Comparison of ENCODE assay signal across 29 cellular contexts in the genomic region with DNA sequence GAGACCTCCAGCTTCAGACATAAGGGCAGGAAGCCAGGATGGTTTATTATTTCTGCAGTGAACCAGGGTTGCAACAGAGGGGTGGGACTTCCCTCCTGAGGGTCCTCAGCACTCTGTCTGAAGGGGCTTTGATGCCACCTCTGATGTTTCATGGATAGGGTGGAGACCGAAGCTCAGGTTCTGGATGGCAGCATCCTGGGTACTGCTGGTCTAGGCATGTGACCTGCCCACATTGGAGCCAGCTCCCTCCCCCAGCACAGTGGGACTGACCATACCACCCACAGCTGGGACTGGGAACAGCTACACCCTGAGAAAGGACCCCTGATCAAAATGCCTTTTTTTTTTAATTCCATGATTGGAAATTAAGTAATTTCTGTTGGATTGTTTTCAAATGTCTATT.
"Had no signal": no experiment of that assay in that cellular context is flagged by ENCODE, and none has a peak within 500 bp of the region (broad histone marks: within the 10 kb centered on the region; RNA-seq: fewer than 3 reads in every experiment).

No MANE protein-coding gene starts in this region.

- H3K27me3 ChIP-seq: neural progenitor cell, neutrophil, ovary, right lobe of liver, sigmoid colon, stomach, thyroid gland, tibial nerve, upper lobe of left lung, vagina had no signal

- ATAC-seq: naive thymus-derived CD4-positive, alpha-beta T cell; psoas muscle; right cardiac atrium; right lobe of liver; stimulated activated effector memory CD8-positive, alpha-beta T cell treated with anti-CD3 and anti-CD28 coated beads, Interleukin-12 subunit alpha, Interleukin-12 subunit beta, amount 100 ng/mL, for 72 hours; stimulated activated naive B cell treated with anti-CD40 and anti-IgM and Interleukin-4, amounts not matched to agents 10 μg/mL and 1 μg/mL and 100 μg/mL, for 72 hours had no signal

- H3K9ac ChIP-seq: neural progenitor cell, parathyroid adenoma had no signal

- H2AFZ ChIP-seq: neural progenitor cell, parathyroid adenoma had no signal

- H3K36me3 ChIP-seq: neural progenitor cell, neutrophil, ovary, right lobe of liver, sigmoid colon, stomach, thoracic aorta, thyroid gland, tibial nerve, upper lobe of left lung, vagina had no signal

- H3K4me2 ChIP-seq: neural progenitor cell had no signal

- H3K4me3 ChIP-seq: neural progenitor cell, ovary, psoas muscle, right lobe of liver, sigmoid colon, stomach, thoracic aorta, thyroid gland, tibial nerve, upper lobe of left lung, vagina had no signal

- H3K4me1 Mint-ChIP-seq: neural progenitor cell; stimulated activated effector memory CD8-positive, alpha-beta T cell treated with anti-CD3 and anti-CD28 coated beads, Interleukin-12 subunit alpha, Interleukin-12 subunit beta, amount 100 ng/mL, for 72 hours; stimulated activated naive B cell treated with anti-CD40 and anti-IgM and Interleukin-4, amounts not matched to agents 10 μg/mL and 1 μg/mL and 100 μg/mL, for 72 hours had no signal

- H3K27me3 Mint-ChIP-seq: stimulated activated naive B cell treated with anti-CD40 and anti-IgM and Interleukin-4, amounts not matched to agents 10 μg/mL and 1 μg/mL and 100 μg/mL, for 72 hours had no signal

- H3K36me3 Mint-ChIP-seq: naive thymus-derived CD4-positive, alpha-beta T cell; neural progenitor cell; stimulated activated effector memory CD8-positive, alpha-beta T cell treated with anti-CD3 and anti-CD28 coated beads, Interleukin-12 subunit alpha, Interleukin-12 subunit beta, amount 100 ng/mL, for 72 hours; stimulated activated naive B cell treated with anti-CD40 and anti-IgM and Interleukin-4, amounts not matched to agents 10 μg/mL and 1 μg/mL and 100 μg/mL, for 72 hours had no signal

- H3K4me3 Mint-ChIP-seq: naive thymus-derived CD4-positive, alpha-beta T cell; nephron; neural progenitor cell; stimulated activated effector memory CD8-positive, alpha-beta T cell treated with anti-CD3 and anti-CD28 coated beads, Interleukin-12 subunit alpha, Interleukin-12 subunit beta, amount 100 ng/mL, for 72 hours; stimulated activated naive B cell treated with anti-CD40 and anti-IgM and Interleukin-4, amounts not matched to agents 10 μg/mL and 1 μg/mL and 100 μg/mL, for 72 hours; stimulated activated naive CD8-positive, alpha-beta T cell treated with anti-CD3 and anti-CD28 coated beads, Interleukin-15, Interleukin-2, amounts not matched to agents 100 ng/mL and 50 ng/mL, for 24 hours had no signal

- H3K4me1 ChIP-seq: neural progenitor cell, parathyroid adenoma, psoas muscle, right lobe of liver, sigmoid colon, stomach, thyroid gland, tibial nerve, upper lobe of left lung, vagina had no signal

- H3K27ac ChIP-seq: neural progenitor cell, neutrophil, ovary, parathyroid adenoma, psoas muscle, right lobe of liver, sigmoid colon, stomach, thoracic aorta, thyroid gland, tibial nerve, upper lobe of left lung, vagina had no signal

- DNase-seq: naive thymus-derived CD4-positive, alpha-beta T cell; nucleus accumbens; ovary; posterior cingulate gyrus; psoas muscle; right cardiac atrium; right lobe of liver; sigmoid colon; small intestine; stimulated activated CD4-positive, alpha-beta T cell treated with anti-CD3 and anti-CD28 coated beads, Interleukin-15, amount 100 ng/mL, for 24 hours; stimulated activated CD4-positive, alpha-beta T cell treated with anti-CD3 and anti-CD28 coated beads, Interleukin-2, amount 100 ng/mL, for 24 hours; stimulated activated CD4-positive, alpha-beta T cell treated with anti-CD3 and anti-CD28 coated beads, Interleukin-2, amount 100 ng/mL, for 48 hours; stimulated activated CD4-positive, alpha-beta T cell treated with anti-CD3 and anti-CD28 coated beads, Interleukin-4, amount 100 ng/mL, for 24 hours; stimulated activated naive B cell treated with anti-CD40 and anti-IgM and Interleukin-4, amounts not matched to agents 10 μg/mL and 1 μg/mL and 100 μg/mL, for 72 hours; stimulated activated naive CD4-positive, alpha-beta T cell treated with Interleukin-2 at 50 U/mL for 16 hours; stomach; thyroid gland; trophoblast cell; upper lobe of left lung had no signal

- H3K9me3 ChIP-seq: neutrophil, ovary, psoas muscle, right lobe of liver, sigmoid colon, thoracic aorta, thyroid gland, tibial nerve, vagina had no signal

- H3K27ac Mint-ChIP-seq: naive thymus-derived CD4-positive, alpha-beta T cell; nephron; neural progenitor cell; progenitor cell of endocrine pancreas; stimulated activated effector memory CD8-positive, alpha-beta T cell treated with anti-CD3 and anti-CD28 coated beads, Interleukin-12 subunit alpha, Interleukin-12 subunit beta, amount 100 ng/mL, for 72 hours; stimulated activated naive B cell treated with anti-CD40 and anti-IgM and Interleukin-4, amounts not matched to agents 10 μg/mL and 1 μg/mL and 100 μg/mL, for 72 hours; stimulated activated naive CD8-positive, alpha-beta T cell treated with anti-CD3 and anti-CD28 coated beads, Interleukin-15, Interleukin-2, amounts not matched to agents 100 ng/mL and 50 ng/mL, for 24 hours had no signal

- H3K9me3 Mint-ChIP-seq: neural progenitor cell had no signal
